In genomic region chr16:86578056-86578455, GRCh38 we compare ENCODE assay signal across 12 cellular contexts. TPM values are rescaled to one million over a fixed set of nuclear protein-coding genes. Genes with fewer than 3 reads are reported as not detected.
DNase-seq lines count a peak whose midpoint lies in the region; ATAC-seq and TF ChIP-seq lines count a peak whose summit lies in the region.
"Had no signal": no experiment of that assay in that cellular context is flagged by ENCODE, and none has a peak within 500 bp of the region (broad histone marks: within the 10 kb centered on the region; RNA-seq: fewer than 3 reads in every experiment).

No MANE protein-coding gene starts in this region.

- DNase-seq in left ventricle myocardium inferior (no peak), Right ventricle myocardium inferior (ENCODE audit: missing footprints) (no peak), epithelial cell of prostate (ENCODE audit: low read depth, low spot score) (no peak)
- DNase-seq in activated CD8-positive, alpha-beta T cell treated with anti-CD3 and anti-CD28 coated beads for 36 hours: no peak
- no peak for DNase-seq in activated CD4-positive, alpha-beta T cell treated with anti-CD3 and anti-CD28 coated beads for 4 hours
- DNase-seq: activated CD4-positive, alpha-beta T cell treated with anti-CD3 and anti-CD28 coated beads, Interleukin-2, amount 50 U/mL, for 48 hours; activated naive CD4-positive, alpha-beta T cell treated with anti-CD3 and anti-CD28 coated beads for 36 hours; GDM1; left colon had no signal

- no peak overlapping the region for H3K27ac Mint-ChIP-seq in activated CD8-positive, alpha-beta T cell treated with anti-CD3 and anti-CD28 coated beads for 36 hours
- H3K27ac Mint-ChIP-seq: activated naive CD4-positive, alpha-beta T cell treated with anti-CD3 and anti-CD28 coated beads for 36 hours had no signal

- ATAC-seq in Right ventricle myocardium inferior (no peak), GM18519 (IDR thresholded peaks at IDR 0.05; ENCODE audit: low FRiP score, unreplicated experiment) (no peak), GM18505 (IDR thresholded peaks at IDR 0.05; ENCODE audit: unreplicated experiment) (no peak)
- ATAC-seq in activated CD8-positive, alpha-beta T cell treated with anti-CD3 and anti-CD28 coated beads for 36 hours: no peak
- ATAC-seq: left colon had no signal

- H3K9me3 ChIP-seq in left ventricle myocardium inferior (replicated peaks): no peaks in the 10 kb centered on the region
- no peaks in the 10 kb centered on the region for H3K9me3 ChIP-seq in muscle layer of duodenum (ENCODE audit: control insufficient read depth in 1 of 2, low read length in 2 of 2)

- H3K36me3 ChIP-seq in left ventricle myocardium inferior (no peaks in the 10 kb centered on the region), muscle layer of duodenum (ENCODE audit: control insufficient read depth in 1 of 2, insufficient read depth in 2 of 2, low read length in 2 of 2) (no peaks in the 10 kb centered on the region)

- CTCF ChIA-PET in activated CD8-positive, alpha-beta T cell treated with anti-CD3 and anti-CD28 coated beads for 36 hours (lab: Charles Lee): no interaction called here

- TF ChIP-seq POLR2A in GM18505 (IDR thresholded peaks at IDR 0.05; ENCODE audit: borderline replicate concordance, extremely low read depth, insufficient read depth, insufficient read length): no peak

- peaks cover 62% of the 10 kb centered on the region for H3K27me3 Mint-ChIP-seq in activated CD8-positive, alpha-beta T cell treated with anti-CD3 and anti-CD28 coated beads for 36 hours

- no peak for TF ChIP-seq CTCF in left ventricle myocardium inferior (IDR thresholded peaks at IDR 0.05; ENCODE audit: borderline replicate concordance)
- no peak for TF ChIP-seq CTCF in activated CD8-positive, alpha-beta T cell treated with anti-CD3 and anti-CD28 coated beads for 36 hours (IDR thresholded peaks at IDR 0.05)

- no peaks in the 10 kb centered on the region for H3K9me3 Mint-ChIP-seq in activated CD8-positive, alpha-beta T cell treated with anti-CD3 and anti-CD28 coated beads for 36 hours
- H3K9me3 Mint-ChIP-seq: activated naive CD4-positive, alpha-beta T cell treated with anti-CD3 and anti-CD28 coated beads for 36 hours had no signal

- no peak overlapping the region for H3K4me3 Mint-ChIP-seq in activated CD8-positive, alpha-beta T cell treated with anti-CD3 and anti-CD28 coated beads for 36 hours
- H3K4me3 Mint-ChIP-seq: activated naive CD4-positive, alpha-beta T cell treated with anti-CD3 and anti-CD28 coated beads for 36 hours had no signal

- H3K27me3 ChIP-seq in left ventricle myocardium inferior (ENCODE audit: low read depth) (peaks cover 98% of the 10 kb centered on the region), muscle layer of duodenum (ENCODE audit: low read depth, low read length) (peaks cover 36% of the 10 kb centered on the region)

- H3K27ac ChIP-seq in left ventricle myocardium inferior (replicated peaks) (peak overlapping the region; percentile 88), epithelial cell of prostate (peak overlapping the region; percentile 75), muscle layer of duodenum (ENCODE audit: low read length) (peak overlapping the region; percentile 43)

- no peaks in the 10 kb centered on the region for H3K36me3 Mint-ChIP-seq in activated CD8-positive, alpha-beta T cell treated with anti-CD3 and anti-CD28 coated beads for 36 hours (ENCODE audit: low read depth)

- peaks cover 9% of the 10 kb centered on the region for H3K4me1 Mint-ChIP-seq in activated CD8-positive, alpha-beta T cell treated with anti-CD3 and anti-CD28 coated beads for 36 hours (ENCODE audit: low read depth)

- intact Hi-C loops in left ventricle myocardium inferior (cut with micrococcal nuclease) (no loop called here), Right ventricle myocardium inferior (cut with DNase I) (loop anchor here (5.0 kb wide), 1 partner anchor 89 kb away; no protein-coding TSS in a partner anchor)
- intact Hi-C loops in activated CD8-positive, alpha-beta T cell treated with anti-CD3 and anti-CD28 coated beads for 36 hours (cut with micrococcal nuclease): no loop called here

- H3K4me1 ChIP-seq in left ventricle myocardium inferior (peaks cover 36% of the 10 kb centered on the region), muscle layer of duodenum (ENCODE audit: control insufficient read depth in 1 of 2, insufficient read depth in 2 of 2, low read length in 2 of 2) (peaks cover 0 to 28% of the 10 kb centered on the region in 2 donors)

- peak overlapping the region; percentile 66 for H3K4me3 ChIP-seq in left ventricle myocardium inferior
- H3K4me3 ChIP-seq in muscle layer of duodenum (ENCODE audit: low read depth in 1 of 2, low read length in 2 of 2): no peak overlapping the region

- POLR2A ChIA-PET in activated CD8-positive, alpha-beta T cell treated with anti-CD3 and anti-CD28 coated beads for 36 hours (lab: Charles Lee): no interaction called here

RNA-seq across cellular contexts. Expression of gene FOXL1, which starts 0.3 kb away (rescaled TPM):
- total RNA-seq in left ventricle myocardium inferior: 0.38 TPM
- 0.60 TPM for total RNA-seq in Right ventricle myocardium inferior
- total RNA-seq in activated CD8-positive, alpha-beta T cell treated with anti-CD3 and anti-CD28 coated beads for 36 hours: not detected
- total RNA-seq: activated naive CD4-positive, alpha-beta T cell treated with anti-CD3 and anti-CD28 coated beads for 36 hours had no signal

RNA-seq across cellular contexts. Expression of gene FOXC2, which starts 11.4 kb away (rescaled TPM):
- total RNA-seq in left ventricle myocardium inferior: 1.5 TPM
- total RNA-seq in Right ventricle myocardium inferior: 1.4 TPM
- not detected for total RNA-seq in activated CD8-positive, alpha-beta T cell treated with anti-CD3 and anti-CD28 coated beads for 36 hours
- total RNA-seq: activated naive CD4-positive, alpha-beta T cell treated with anti-CD3 and anti-CD28 coated beads for 36 hours had no signal

RNA-seq across cellular contexts. Expression of gene MTHFSD, which starts 23.0 kb away (rescaled TPM):
- 10.2 TPM for total RNA-seq in left ventricle myocardium inferior
- 10.0 TPM for total RNA-seq in Right ventricle myocardium inferior
- total RNA-seq in activated CD8-positive, alpha-beta T cell treated with anti-CD3 and anti-CD28 coated beads for 36 hours: 10 to 100 TPM; 19.3 to 22.3 TPM
